1 cellular context compared by ENCODE assay signal in the genomic region with DNA sequence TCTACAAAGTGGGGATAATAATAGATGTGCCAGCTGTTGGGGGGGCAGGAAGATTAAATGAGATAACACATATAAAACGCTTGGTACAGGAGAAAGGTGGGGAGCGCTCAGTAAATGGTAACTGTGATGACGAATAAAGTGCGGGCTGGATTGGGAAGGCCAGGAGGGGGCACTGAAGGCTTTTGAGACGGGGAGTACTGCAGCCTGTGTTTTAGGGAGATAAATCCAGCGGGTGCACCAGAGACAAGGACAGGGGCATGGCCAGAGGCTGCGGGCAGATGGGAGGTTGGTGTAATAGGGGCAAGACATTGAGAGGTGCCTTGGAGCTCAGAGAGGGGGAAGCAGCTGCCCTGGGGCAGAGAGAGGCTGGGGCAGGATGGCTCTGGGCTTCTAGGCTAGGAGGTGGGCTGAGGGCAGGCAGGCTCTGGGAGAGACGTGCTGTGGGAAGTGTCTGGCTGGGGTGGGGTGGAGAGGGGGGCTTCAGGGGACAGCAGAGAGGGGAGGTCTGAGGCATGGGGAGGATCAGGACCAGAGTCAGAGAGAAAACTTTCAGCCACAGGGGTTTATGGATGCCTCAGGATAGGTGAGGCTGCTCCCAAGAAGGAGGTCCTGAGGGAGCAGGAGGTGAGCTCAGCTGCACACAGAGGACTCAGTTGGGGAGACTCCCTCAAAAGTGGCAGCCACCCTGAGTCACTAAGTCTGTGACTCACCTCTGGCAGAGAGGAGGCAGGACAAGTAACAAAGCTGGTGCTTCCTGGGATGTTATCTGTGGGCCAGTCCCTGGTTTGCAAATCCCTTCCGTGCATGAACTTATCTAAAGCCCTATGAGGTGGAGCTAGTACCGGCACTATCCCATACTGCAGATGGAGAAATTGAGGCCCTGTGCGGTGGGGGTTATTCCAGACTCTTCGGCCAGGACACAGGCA.
A peak's percentile ranks its signal among the peaks of the same experiment; 100 is the strongest.
TF ChIP-seq lines count a peak whose summit lies in the region.

No MANE protein-coding gene starts in this region.

TF ChIP-seq in H1, 55 proteins besides CTCF, POLR2A, EP300 and RAD21 (continued from another document):
- TF ChIP-seq, protein P1, sequence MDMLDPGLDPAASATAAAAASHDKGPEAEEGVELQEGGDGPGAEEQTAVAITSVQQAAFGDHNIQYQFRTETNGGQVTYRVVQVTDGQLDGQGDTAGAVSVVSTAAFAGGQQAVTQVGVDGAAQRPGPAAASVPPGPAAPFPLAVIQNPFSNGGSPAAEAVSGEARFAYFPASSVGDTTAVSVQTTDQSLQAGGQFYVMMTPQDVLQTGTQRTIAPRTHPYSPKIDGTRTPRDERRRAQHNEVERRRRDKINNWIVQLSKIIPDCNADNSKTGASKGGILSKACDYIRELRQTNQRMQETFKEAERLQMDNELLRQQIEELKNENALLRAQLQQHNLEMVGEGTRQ (IDR thresholded peaks at IDR 0.05; ENCODE audit: low read length) = no peak
- TF ChIP-seq TAF1 (IDR thresholded peaks at IDR 0.05; ENCODE audit: low read depth, low read length) (0 out of 2 replicates have a peak, but pooled peaks have one; percentile 17), HDAC6 (IDR thresholded peaks at IDR 0.05; ENCODE audit: low read depth, low read length) (no peak), KDM1A (IDR thresholded peaks at IDR 0.05; ENCODE audit: borderline replicate concordance, low read length) (peak; percentile 90), CREB1 (IDR thresholded peaks at IDR 0.05) (peak; percentile 74), SP1 (IDR thresholded peaks at IDR 0.05; ENCODE audit: low read depth, low read length) (0 out of 2 replicates have a peak, but pooled peaks have one; percentile 43), TEAD4 (IDR thresholded peaks at IDR 0.05; ENCODE audit: low read depth, low read length) (no peak)
